Comparison of ENCODE assay signal across 1 cellular context in the genomic region with DNA sequence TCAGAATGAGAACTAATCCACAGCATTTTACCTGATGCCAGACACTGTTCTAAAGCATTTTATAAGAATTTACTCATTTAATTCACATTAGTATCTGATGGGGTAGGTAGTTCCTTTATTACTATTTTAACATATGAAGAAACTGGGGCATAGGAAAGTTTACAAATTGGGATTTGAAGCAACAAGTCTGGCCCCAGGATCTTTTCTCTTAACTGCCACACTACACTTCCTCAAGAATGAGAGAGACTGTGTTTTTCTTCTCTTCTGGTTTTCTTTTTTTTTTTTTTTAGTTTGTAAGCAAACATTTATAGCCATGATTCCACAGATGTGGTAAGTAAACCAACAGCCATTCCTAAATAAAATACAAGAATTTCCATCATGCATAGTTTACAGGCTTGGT. TPM values are rescaled to one million over a fixed set of nuclear protein-coding genes. Genes with fewer than 3 reads are reported as not detected.
"Had no signal": no experiment of that assay in that cellular context is flagged by ENCODE, and none has a peak within 500 bp of the region (broad histone marks: within the 10 kb centered on the region; RNA-seq: fewer than 3 reads in every experiment).

No MANE protein-coding gene starts in this region.

RNA-seq across cellular contexts. Expression of gene RNU1-3, which starts 16.1 kb away (rescaled TPM):
- polyA plus RNA-seq: SK-N-SH had no signal

RNA-seq across cellular contexts. Expression of gene RNU1-4, which starts 57.5 kb away (rescaled TPM):
- polyA plus RNA-seq: SK-N-SH had no signal
